8 cellular contexts compared by ENCODE assay signal in the genomic region with DNA sequence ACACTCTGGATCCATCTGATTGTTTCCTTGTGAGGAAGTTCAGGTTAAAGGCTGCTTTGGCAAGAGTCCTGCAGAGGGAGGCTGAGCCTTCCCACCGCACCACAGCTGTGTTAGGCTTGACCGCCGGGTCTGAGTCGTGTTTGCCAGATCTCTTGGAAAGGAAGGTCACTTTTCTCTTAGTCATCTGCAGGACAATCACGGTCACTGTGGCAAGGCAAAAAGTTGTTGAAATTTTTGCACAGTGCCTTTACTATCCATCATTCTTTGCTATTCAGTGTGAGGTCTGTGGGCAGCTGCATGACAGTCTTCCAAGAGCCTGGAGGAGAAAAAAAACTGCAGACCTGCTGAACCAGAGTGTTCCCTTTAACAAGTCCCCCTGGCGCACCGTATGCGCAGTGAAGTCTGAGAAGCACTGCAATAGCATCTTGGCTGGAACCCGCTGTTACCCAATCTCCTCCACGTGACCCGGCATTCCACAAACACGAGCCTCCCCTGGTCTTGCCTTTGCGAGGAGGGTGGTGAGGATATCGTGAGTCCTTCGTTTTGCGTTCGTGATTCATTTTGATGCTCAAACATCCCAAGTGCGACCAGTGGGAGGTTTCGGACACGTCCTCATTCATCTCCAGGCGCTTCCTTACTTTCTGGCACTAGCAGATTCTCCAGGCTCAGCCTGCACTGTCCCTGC. TPM values are rescaled to one million over a fixed set of nuclear protein-coding genes. Genes with fewer than 3 reads are reported as not detected.
DNase-seq lines count a peak whose midpoint lies in the region; ATAC-seq and TF ChIP-seq lines count a peak whose summit lies in the region.

No MANE protein-coding gene starts in this region.

- POLR2A ChIA-PET in CD4-positive, alpha-beta T cell (lab: Charles Lee) = interaction anchor here (1.3 to 2.6 kb wide), 3 partner anchors 15 to 210 kb away, joined by 7 to 20 read pairs (median 7); a partner anchor contains a TSS

- no peaks in the 10 kb centered on the region for H3K36me3 ChIP-seq in gastroesophageal sphincter

- TF ChIP-seq EP300 in gastroesophageal sphincter (IDR thresholded peaks at IDR 0.05) = no peak

- peaks cover 7% of the 10 kb centered on the region for H3K36me3 Mint-ChIP-seq in CD4-positive, alpha-beta T cell (ENCODE audit: low read depth)
- H3K36me3 Mint-ChIP-seq in T-helper 17 cell (ENCODE audit: low read depth) = peaks cover 2% of the 10 kb centered on the region
- H3K36me3 Mint-ChIP-seq in progenitor cell of endocrine pancreas (ENCODE audit: insufficient read depth) = peaks cover 3% of the 10 kb centered on the region

- TF ChIP-seq CTCF in CD4-positive, alpha-beta T cell (IDR thresholded peaks at IDR 0.05) = no peak
- TF ChIP-seq CTCF in gastroesophageal sphincter (IDR thresholded peaks at IDR 0.05) = peak in 2 of 4 experiments; percentile 13 to 55
- no peak for TF ChIP-seq CTCF in progenitor cell of endocrine pancreas (IDR thresholded peaks at IDR 0.05; ENCODE audit: unreplicated experiment)
- no peak for TF ChIP-seq CTCF in GM20000 (IDR thresholded peaks at IDR 0.05; ENCODE audit: extremely low read depth, missing control alignments)

- no peaks in the 10 kb centered on the region for H3K27me3 Mint-ChIP-seq in CD4-positive, alpha-beta T cell
- H3K27me3 Mint-ChIP-seq in T-helper 17 cell (peaks cover 6% of the 10 kb centered on the region), progenitor cell of endocrine pancreas (no peaks in the 10 kb centered on the region)

- no peaks in the 10 kb centered on the region for H3K9me3 Mint-ChIP-seq in CD4-positive, alpha-beta T cell
- no peaks in the 10 kb centered on the region for H3K9me3 Mint-ChIP-seq in progenitor cell of endocrine pancreas (ENCODE audit: low read depth)

- CTCF ChIA-PET in CD4-positive, alpha-beta T cell (lab: Charles Lee) = interaction anchor here (2.0 kb wide), 1 partner anchor 16 kb away, joined by 9 read pairs; no protein-coding TSS in a partner anchor

- peaks cover 0 to 92% (median 56%) of the 10 kb centered on the region in 3 donors for H3K4me1 ChIP-seq in gastroesophageal sphincter

- no peaks in the 10 kb centered on the region for H3K27me3 ChIP-seq in CD4-positive, alpha-beta T cell (ENCODE audit: control insufficient read depth, insufficient read depth, low read length)
- no peaks in the 10 kb centered on the region for H3K27me3 ChIP-seq in gastroesophageal sphincter

- 53% methylated on average over 12 of the region's 21 CpGs; no CpG with 5 or more reads in 1 of the 2 donors for WGBS in gastroesophageal sphincter (ENCODE audit: low coverage in 1 of 2), 2 donors

- intact Hi-C loops in CD4-positive, alpha-beta T cell (cut with DNase I, micrococcal nuclease) = loop anchor here (2.0 to 10.0 kb wide), 7 partner anchors 23 to 561 kb away; a partner anchor contains a TSS

- peak overlapping the region; percentile 61 for H3K27ac ChIP-seq in CD4-positive, alpha-beta T cell (ENCODE audit: low read depth, low read length)
- H3K27ac ChIP-seq in gastroesophageal sphincter = peak overlapping the region in 3 of 4 donors; percentile 78 to 82 (median 78)

- peak overlapping the region in 1 of 2 donors; percentile 8 for H3K4me3 ChIP-seq in gastroesophageal sphincter

- peak overlapping the region; percentile 95 for H3K4me3 Mint-ChIP-seq in CD4-positive, alpha-beta T cell
- H3K4me3 Mint-ChIP-seq in T-helper 17 cell (peak overlapping the region; percentile 77), progenitor cell of endocrine pancreas (ENCODE audit: low read depth) (no peak overlapping the region)

- ATAC-seq in CD4-positive, alpha-beta T cell (ENCODE audit: poor library complexity) = no peak
- ATAC-seq in T-helper 17 cell (no peak), gastroesophageal sphincter (peak; percentile 80), HG03571 (IDR thresholded peaks at IDR 0.05; ENCODE audit: unreplicated experiment) (no peak)

- H3K9me3 ChIP-seq in CD4-positive, alpha-beta T cell (ENCODE audit: control insufficient read depth, low read length) = no peaks in the 10 kb centered on the region
- H3K9me3 ChIP-seq in T-helper 17 cell (ENCODE audit: control insufficient read depth, low read length, poor library complexity, severe bottlenecking) (no peaks in the 10 kb centered on the region), gastroesophageal sphincter (no peaks in the 10 kb centered on the region)

- DNase-seq in CD4-positive, alpha-beta T cell = no peak
- DNase-seq in T-helper 17 cell = no peak
- DNase-seq in progenitor cell of endocrine pancreas (ENCODE audit: low spot score, unreplicated experiment) = no peak
- DNase-seq in NCI-H1092 (lab: John Stamatoyannopoulos, UW) = no peak
- DNase-seq in D341Med (ENCODE audit: low spot score) = no peak
- no peak for DNase-seq in GM20000 (ENCODE audit: low spot score)

- peak overlapping the region; percentile 99 for H3K27ac Mint-ChIP-seq in CD4-positive, alpha-beta T cell
- peak overlapping the region; percentile 82 for H3K27ac Mint-ChIP-seq in T-helper 17 cell
- H3K27ac Mint-ChIP-seq in progenitor cell of endocrine pancreas = peak overlapping the region; percentile 69

- H3K4me1 Mint-ChIP-seq in CD4-positive, alpha-beta T cell (ENCODE audit: low read depth) = peaks cover 66% of the 10 kb centered on the region
- H3K4me1 Mint-ChIP-seq in T-helper 17 cell = peaks cover 48% of the 10 kb centered on the region
- H3K4me1 Mint-ChIP-seq in progenitor cell of endocrine pancreas (ENCODE audit: low read depth) = peaks cover 43% of the 10 kb centered on the region

- TF ChIP-seq POLR2A in gastroesophageal sphincter (IDR thresholded peaks at IDR 0.05) = no peak

RNA-seq across cellular contexts. Expression of a gene that starts 23.0 kb away (rescaled TPM):
- total RNA-seq in CD4-positive, alpha-beta T cell = 100 to 1,000 TPM in 1 of 2 experiments, 10 to 100 TPM in 1; 98.8 to 104 TPM
- 100 to 1,000 TPM; 132 to 133 TPM for total RNA-seq in T-helper 17 cell
- total RNA-seq in gastroesophageal sphincter = 100 to 1,000 TPM in 1 of 4 donors, 10 to 100 TPM in 3; 36.1 to 101 (median 53.9) TPM
- 65.5 and 66.0 TPM in 2 replicates for total RNA-seq in progenitor cell of endocrine pancreas
